29 cellular contexts compared by ENCODE assay signal in the genomic region with DNA sequence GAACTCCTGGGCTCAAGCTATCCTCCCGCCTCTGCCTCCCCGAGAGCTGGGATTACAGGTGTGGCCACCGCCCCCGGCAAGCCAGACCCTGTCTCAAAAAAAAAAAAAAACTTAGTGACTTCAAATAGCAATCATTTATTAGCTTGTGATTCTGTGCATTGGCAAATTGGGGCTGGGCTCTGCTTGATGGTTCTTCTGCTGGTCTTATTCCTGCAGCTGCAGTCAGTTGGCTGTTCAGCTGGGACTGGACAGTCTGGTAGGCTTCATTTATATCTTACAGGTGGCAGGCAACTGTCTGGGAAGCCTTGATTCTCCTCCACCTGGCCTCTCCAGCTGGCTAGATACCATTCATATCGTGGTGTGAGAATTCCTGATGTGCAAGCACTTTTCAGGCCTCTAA. TPM values are rescaled to one million over a fixed set of nuclear protein-coding genes. Genes with fewer than 3 reads are reported as not detected.
"Had no signal": no experiment of that assay in that cellular context is flagged by ENCODE, and none has a peak within 500 bp of the region (broad histone marks: within the 10 kb centered on the region; RNA-seq: fewer than 3 reads in every experiment).

No MANE protein-coding gene starts in this region.

- H3K36me3 ChIP-seq: left ventricle myocardium inferior, neural progenitor cell, neutrophil, ovary, sigmoid colon, uterus had no signal

- DNase-seq: hypothalamus; immature natural killer cell; left ventricle myocardium inferior; mesendoderm; naive B cell; natural killer cell; nephron progenitor cell; occipital lobe; ovary; sigmoid colon; small intestine; spleen; stimulated activated CD4-positive, alpha-beta T cell treated with anti-CD3 and anti-CD28 coated beads, Interleukin-4, amount 100 ng/mL, for 4 hours; stimulated activated CD8-positive, alpha-beta memory T cell treated with anti-CD3 and anti-CD28 coated beads, Interleukin-4, amount 100 ng/mL, for 48 hours; stimulated activated naive CD4-positive, alpha-beta T cell treated with Interleukin-2 at 50 U/mL for 16 hours; stimulated activated naive CD8-positive, alpha-beta T cell treated with anti-CD3 and anti-CD28 coated beads, Interleukin-15, amount 100 ng/mL, for 72 hours; uterus had no signal

- H3K27ac ChIP-seq: left ventricle myocardium inferior, neural progenitor cell, neutrophil, ovary, sigmoid colon, spleen, tibial nerve, uterus had no signal

- H3K4me3 ChIP-seq: left ventricle myocardium inferior, lung, neural progenitor cell, ovary, sigmoid colon, spleen, tibial nerve, uterus had no signal

- H3K4me1 ChIP-seq: neural progenitor cell, sigmoid colon, tibial nerve, uterus had no signal

- H3K4me2 ChIP-seq: neural progenitor cell had no signal

- H3K27me3 ChIP-seq: neural progenitor cell, neutrophil, ovary, sigmoid colon, spleen, tibial nerve, uterus had no signal

- H3K9ac ChIP-seq: neural progenitor cell had no signal

- FAIRE-seq: islet of Langerhans, small intestine had no signal

- ATAC-seq: natural killer cell; right cardiac atrium; stimulated activated memory B cell treated with anti-CD40 and anti-IgM and Interleukin-4, amounts not matched to agents 10 μg/mL and 1 μg/mL and 100 μg/mL, for 72 hours; stimulated activated naive CD8-positive, alpha-beta T cell treated with anti-CD3 and anti-CD28 coated beads, Interleukin-15, amount 100 ng/mL, for 72 hours had no signal

- H3K9me3 ChIP-seq: neutrophil, uterus had no signal

- H2AFZ ChIP-seq: neural progenitor cell had no signal

RNA-seq across cellular contexts. Expression of a gene that starts 7.4 kb away (rescaled TPM):
- total RNA-seq: left ventricle myocardium inferior, lower leg skin, natural killer cell, occipital lobe, pulmonary artery endothelial cell, sigmoid colon, ureter had no signal
- polyA plus RNA-seq: right cardiac atrium had no signal

RNA-seq across cellular contexts. Expression of a gene that starts 42.4 kb away (rescaled TPM):
- total RNA-seq: kidney epithelial cell, lower leg skin, natural killer cell, occipital lobe, temporal lobe, ureter had no signal
- polyA plus RNA-seq: immature natural killer cell had no signal
